Comparison of ENCODE assay signal across 16 cellular contexts in the genomic region with DNA sequence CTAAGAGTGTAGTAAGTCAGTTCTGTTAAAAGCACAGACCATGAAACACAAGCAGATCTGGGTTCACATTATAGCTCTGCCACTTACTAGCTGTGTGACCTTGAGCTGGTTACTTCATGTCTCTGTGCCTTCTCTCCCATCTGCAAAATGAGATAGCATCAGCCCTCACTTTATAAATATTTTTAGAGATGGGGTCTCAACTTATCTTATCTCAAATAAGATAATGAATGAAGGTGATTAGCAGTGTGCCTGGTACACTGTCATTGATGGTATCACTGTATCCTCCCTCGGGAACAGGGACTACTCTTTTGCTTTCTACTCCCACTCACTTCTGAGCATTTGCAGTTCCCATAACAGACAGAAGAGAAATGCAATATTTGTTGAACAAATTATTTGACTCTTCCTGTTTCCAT. TPM values are rescaled to one million over a fixed set of nuclear protein-coding genes. Genes with fewer than 3 reads are reported as not detected.
A peak's percentile ranks its signal among the peaks of the same experiment; 100 is the strongest.
DNase-seq lines count a peak whose midpoint lies in the region; ATAC-seq lines count a peak whose summit lies in the region.
"Had no signal": no experiment of that assay in that cellular context is flagged by ENCODE, and none has a peak within 500 bp of the region (broad histone marks: within the 10 kb centered on the region; RNA-seq: fewer than 3 reads in every experiment).

No MANE protein-coding gene starts in this region.

- no peak overlapping the region for H3K4me3 Mint-ChIP-seq in memory B cell
- no peak overlapping the region for H3K4me3 Mint-ChIP-seq in activated CD4-positive, alpha-beta memory T cell treated with anti-CD3 and anti-CD28 coated beads, Interleukin-2, amount 10 ng/mL, durations not matched to agents 7 days and 5 days
- H3K4me3 Mint-ChIP-seq: activated T-helper 1 cell treated with anti-CD3 and anti-CD28 coated beads, Interleukin-12 subunit alpha, Interleukin-12 subunit beta, Interleukin-2, Interleukin-4 antibody, amounts not matched to agents 30 ng/mL and 10 ng/mL and 1 ng/mL, durations not matched to agents 14 hours and 24 hours and 36 hours; CD4-positive, alpha-beta T cell had no signal

- CTCF ChIA-PET in activated CD4-positive, alpha-beta memory T cell treated with anti-CD3 and anti-CD28 coated beads, Interleukin-2, amount 10 ng/mL, durations not matched to agents 7 days and 5 days (lab: Charles Lee) = interaction anchor here (1.2 kb wide), 1 partner anchor 53 kb away, joined by 6 read pairs; the partner anchor contains the start of gene GALNT10

- H3K9me3 Mint-ChIP-seq in memory B cell = peaks cover 2% of the 10 kb centered on the region
- H3K9me3 Mint-ChIP-seq in activated CD4-positive, alpha-beta memory T cell treated with anti-CD3 and anti-CD28 coated beads, Interleukin-2, amount 10 ng/mL, durations not matched to agents 7 days and 5 days = no peaks in the 10 kb centered on the region
- H3K9me3 Mint-ChIP-seq: activated T-helper 1 cell treated with anti-CD3 and anti-CD28 coated beads, Interleukin-12 subunit alpha, Interleukin-12 subunit beta, Interleukin-2, Interleukin-4 antibody, amounts not matched to agents 30 ng/mL and 10 ng/mL and 1 ng/mL, durations not matched to agents 14 hours and 24 hours and 36 hours; CD4-positive, alpha-beta T cell had no signal

- H3K36me3 Mint-ChIP-seq in memory B cell = peaks cover 9% of the 10 kb centered on the region
- H3K36me3 Mint-ChIP-seq in activated CD4-positive, alpha-beta memory T cell treated with anti-CD3 and anti-CD28 coated beads, Interleukin-2, amount 10 ng/mL, durations not matched to agents 7 days and 5 days (ENCODE audit: low read depth) = peaks cover 5% of the 10 kb centered on the region

- H3K4me1 Mint-ChIP-seq in memory B cell = peaks cover 44% of the 10 kb centered on the region
- H3K4me1 Mint-ChIP-seq in activated CD4-positive, alpha-beta memory T cell treated with anti-CD3 and anti-CD28 coated beads, Interleukin-2, amount 10 ng/mL, durations not matched to agents 7 days and 5 days = peaks cover 2% of the 10 kb centered on the region

- H3K27me3 Mint-ChIP-seq in memory B cell = no peaks in the 10 kb centered on the region
- no peaks in the 10 kb centered on the region for H3K27me3 Mint-ChIP-seq in activated CD4-positive, alpha-beta memory T cell treated with anti-CD3 and anti-CD28 coated beads, Interleukin-2, amount 10 ng/mL, durations not matched to agents 7 days and 5 days
- H3K27me3 Mint-ChIP-seq: CD4-positive, alpha-beta T cell had no signal

- DNase-seq in memory B cell (ENCODE audit: low spot score in 2 of 2) (no peak), NCI-H446 (lab: John Stamatoyannopoulos, UW) (no peak)
- DNase-seq in stimulated activated CD4-positive, alpha-beta T cell treated with anti-CD3 and anti-CD28 coated beads, Interleukin-2, amount 100 ng/mL, for 48 hours = no peak
- DNase-seq in activated CD4-positive, alpha-beta memory T cell treated with anti-CD3 and anti-CD28 coated beads, Interleukin-2, amount 10 ng/mL, durations not matched to agents 7 days and 5 days = no peak
- DNase-seq: body of pancreas; CD4-positive, alpha-beta T cell; mammary epithelial cell; NCI-H1105 treated with DMSO at 0.1 percent for 48 hours; NCI-H69; pancreas; SIG-M5 had no signal

- POLR2A ChIA-PET in activated CD4-positive, alpha-beta memory T cell treated with anti-CD3 and anti-CD28 coated beads, Interleukin-2, amount 10 ng/mL, durations not matched to agents 7 days and 5 days (lab: Charles Lee) = interaction anchor here (1.0 kb wide), 1 partner anchor 9 kb away, joined by 3 read pairs; no protein-coding TSS in a partner anchor

- peak overlapping the region; percentile 78 for H3K27ac Mint-ChIP-seq in memory B cell
- H3K27ac Mint-ChIP-seq in activated CD4-positive, alpha-beta memory T cell treated with anti-CD3 and anti-CD28 coated beads, Interleukin-2, amount 10 ng/mL, durations not matched to agents 7 days and 5 days = no peak overlapping the region
- H3K27ac Mint-ChIP-seq: activated T-helper 1 cell treated with anti-CD3 and anti-CD28 coated beads, Interleukin-12 subunit alpha, Interleukin-12 subunit beta, Interleukin-2, Interleukin-4 antibody, amounts not matched to agents 30 ng/mL and 10 ng/mL and 1 ng/mL, durations not matched to agents 14 hours and 24 hours and 36 hours; CD4-positive, alpha-beta T cell had no signal

- ATAC-seq in GM18858 (IDR thresholded peaks at IDR 0.05; ENCODE audit: unreplicated experiment) (peak; percentile 64), GM21717 (IDR thresholded peaks at IDR 0.05; ENCODE audit: unreplicated experiment) (peak; percentile 75), HG03175 (IDR thresholded peaks at IDR 0.05; ENCODE audit: unreplicated experiment) (peak; percentile 48), memory B cell (ENCODE audit: low read depth) (no peak)
- ATAC-seq: activated CD4-positive, CD25-positive, alpha-beta regulatory T cell treated with anti-CD3 and anti-CD28 coated beads, Interleukin-2, amount 50 U/mL, for 24 hours; body of pancreas; pancreas had no signal

RNA-seq across cellular contexts. Expression of gene GALNT10, which starts 52.4 kb away (rescaled TPM):
- 10 to 100 TPM; 38.6 to 40.4 TPM for total RNA-seq in activated CD4-positive, alpha-beta memory T cell treated with anti-CD3 and anti-CD28 coated beads, Interleukin-2, amount 10 ng/mL, durations not matched to agents 7 days and 5 days
